In genomic region chr11:123206671-123207421, GRCh38 we compare ENCODE assay signal across 19 cellular contexts. TPM values are rescaled to one million over a fixed set of nuclear protein-coding genes. Genes with fewer than 3 reads are reported as not detected.
DNase-seq lines count a peak whose midpoint lies in the region; ATAC-seq and TF ChIP-seq lines count a peak whose summit lies in the region.
"Had no signal": no experiment of that assay in that cellular context is flagged by ENCODE, and none has a peak within 500 bp of the region (broad histone marks: within the 10 kb centered on the region; RNA-seq: fewer than 3 reads in every experiment).

No MANE protein-coding gene starts in this region.

- DNase-seq in mesenchymal stem cell (peak; percentile 49), dedifferentiated amniotic fluid mesenchymal stem cell (ENCODE audit: extremely low spot score) (no peak), GM20000 (ENCODE audit: low spot score) (no peak)
- DNase-seq: activated CD4-positive, alpha-beta T cell treated with anti-CD3 and anti-CD28 coated beads for 48 hours; activated CD8-positive, alpha-beta memory T cell treated with anti-CD3 and anti-CD28 coated beads, Interleukin-2, amount 50 U/mL, for 4 hours; anterior cingulate cortex; colonic mucosa; gastrocnemius medialis; NCI-H1092; NCI-H2081 treated with DMSO at 0.1 percent for 48 hours had no signal

- H3K4me3 Mint-ChIP-seq in brain = no peak overlapping the region
- H3K4me3 Mint-ChIP-seq: IgD-negative memory B cell had no signal

- H2AK5ac ChIP-seq in mesenchymal stem cell (ENCODE audit: low read length, severe bottlenecking) = no peak overlapping the region

- H3K79me1 ChIP-seq in mesenchymal stem cell (replicated peaks; ENCODE audit: low read length, poor library complexity, severe bottlenecking) = no peaks in the 10 kb centered on the region

- no peaks in the 10 kb centered on the region for H3K36me3 ChIP-seq in HUES48 (ENCODE audit: control insufficient read depth, insufficient read depth, low read length)
- no peaks in the 10 kb centered on the region for H3K36me3 ChIP-seq in mesenchymal stem cell (ENCODE audit: control insufficient read depth in 1 of 2, insufficient read depth in 2 of 2, low read depth in 1 of 2, low read length in 2 of 2)
- H3K36me3 ChIP-seq in skeletal muscle tissue (ENCODE audit: control insufficient read depth in 3 of 3, insufficient read depth in 3 of 3, low read length in 3 of 3) = no peaks in the 10 kb centered on the region
- H3K36me3 ChIP-seq: colonic mucosa, gastrocnemius medialis, neutrophil, right atrium auricular region had no signal

- H3K9ac ChIP-seq in HUES48 (ENCODE audit: low read depth, low read length) (no peak overlapping the region), mesenchymal stem cell (ENCODE audit: low read length) (peak overlapping the region; percentile 28), skeletal muscle tissue (ENCODE audit: low read depth in 1 of 3, low read length in 3 of 3) (no peak overlapping the region)

- H3K4me1 ChIP-seq in HUES48 (ENCODE audit: control insufficient read depth, insufficient read depth, low read length) = peaks cover 14% of the 10 kb centered on the region
- peaks cover 3% of the 10 kb centered on the region for H3K4me1 ChIP-seq in mesenchymal stem cell (ENCODE audit: control insufficient read depth, insufficient read depth, low read depth, low read length)
- peaks cover 0 to 3% (median 3%) of the 10 kb centered on the region in 3 donors for H3K4me1 ChIP-seq in skeletal muscle tissue (ENCODE audit: control insufficient read depth in 3 of 3, insufficient read depth in 3 of 3, low read length in 3 of 3)
- H3K4me1 ChIP-seq: colonic mucosa, gastrocnemius medialis had no signal

- peak overlapping the region; percentile 82 for H4K8ac ChIP-seq in mesenchymal stem cell (ENCODE audit: low read length)

- H2BK15ac ChIP-seq in mesenchymal stem cell (ENCODE audit: low read depth, poor library complexity, severe bottlenecking) = no peak overlapping the region

- H3K9me3 ChIP-seq in HUES48 (ENCODE audit: control insufficient read depth, insufficient read depth, low read length) (no peaks in the 10 kb centered on the region), mesenchymal stem cell (ENCODE audit: control insufficient read depth, low read length) (no peaks in the 10 kb centered on the region), skeletal muscle tissue (ENCODE audit: control insufficient read depth in 3 of 3, low read length in 3 of 3) (no peaks in the 10 kb centered on the region)
- H3K9me3 ChIP-seq: colonic mucosa, gastrocnemius medialis, neutrophil, right atrium auricular region had no signal

- no peaks in the 10 kb centered on the region for H3K36me3 Mint-ChIP-seq in brain

- H3K4me3 ChIP-seq in HUES48 (ENCODE audit: low read depth, low read length) (no peak overlapping the region), mesenchymal stem cell (ENCODE audit: insufficient read depth in 1 of 2, low read depth in 1 of 2, low read length in 2 of 2) (no peak overlapping the region), skeletal muscle tissue (ENCODE audit: low read length in 3 of 3) (no peak overlapping the region)
- H3K4me3 ChIP-seq: colonic mucosa, gastrocnemius medialis, lung, right atrium auricular region had no signal

- H3K27me3 ChIP-seq in HUES48 (ENCODE audit: control insufficient read depth, insufficient read depth, low read length) = no peaks in the 10 kb centered on the region
- no peaks in the 10 kb centered on the region for H3K27me3 ChIP-seq in mesenchymal stem cell (ENCODE audit: control insufficient read depth in 1 of 2, insufficient read depth in 1 of 2, low read length in 2 of 2)
- H3K27me3 ChIP-seq in skeletal muscle tissue (ENCODE audit: control insufficient read depth in 3 of 3, insufficient read depth in 3 of 3, low read length in 3 of 3) = peaks cover 13 to 28% (median 26%) of the 10 kb centered on the region in 3 donors
- H3K27me3 ChIP-seq: colonic mucosa, right atrium auricular region had no signal

- H3K27ac ChIP-seq in HUES48 (ENCODE audit: low read depth, low read length) (peak overlapping the region; percentile 69), mesenchymal stem cell (ENCODE audit: low read length, poor library complexity, severe bottlenecking) (no peak overlapping the region), skeletal muscle tissue (ENCODE audit: low read depth, low read length) (peak overlapping the region; percentile 12)
- H3K27ac ChIP-seq: colonic mucosa, gastrocnemius medialis, neutrophil, right atrium auricular region had no signal

- no peak overlapping the region for H2BK5ac ChIP-seq in mesenchymal stem cell (ENCODE audit: low read depth, low read length, poor library complexity, severe bottlenecking)

- H2AFZ ChIP-seq in mesenchymal stem cell (ENCODE audit: low read depth, low read length) = no peak overlapping the region

- peaks cover 0 to 10% (median 0%) of the 10 kb centered on the region in 5 experiments for H3K9me3 Mint-ChIP-seq in brain
- H3K9me3 Mint-ChIP-seq: IgD-negative memory B cell had no signal

- H3K14ac ChIP-seq in mesenchymal stem cell (ENCODE audit: low read length in 2 of 2) = no peak overlapping the region

- no peak overlapping the region for H3K4ac ChIP-seq in mesenchymal stem cell (ENCODE audit: low read depth in 1 of 2, low read length in 2 of 2)

- no peak overlapping the region for H4K91ac ChIP-seq in mesenchymal stem cell (ENCODE audit: low read length)

- H3K4me2 ChIP-seq in mesenchymal stem cell (ENCODE audit: low read length, poor library complexity, severe bottlenecking) = no peak overlapping the region

- TF ChIP-seq CTCF in brain (conservative IDR thresholded peaks at IDR 0.05) = no peak
- TF ChIP-seq CTCF in GM20000 (IDR thresholded peaks at IDR 0.05; ENCODE audit: extremely low read depth, missing control alignments) = no peak

- no peak for ATAC-seq in HG03280 (IDR thresholded peaks at IDR 0.05; ENCODE audit: unreplicated experiment)
- ATAC-seq: gastrocnemius medialis, Panc1 had no signal

- H3K4me1 Mint-ChIP-seq in brain = peaks cover 61% of the 10 kb centered on the region
- H3K4me1 Mint-ChIP-seq: IgD-negative memory B cell had no signal

- H3K27me3 Mint-ChIP-seq in brain = peaks cover 4% of the 10 kb centered on the region

- peak overlapping the region in 1 of 2 experiments; percentile 79 for H2BK12ac ChIP-seq in mesenchymal stem cell (ENCODE audit: low read length in 2 of 2)

- H3K23ac ChIP-seq in mesenchymal stem cell (ENCODE audit: low read length in 2 of 2) = no peak overlapping the region

- peak overlapping the region in 3 of 5 experiments; percentile 37 to 73 (median 48) for H3K27ac Mint-ChIP-seq in brain
- H3K27ac Mint-ChIP-seq: IgD-negative memory B cell had no signal

- WGBS in mesenchymal stem cell = 57% methylated on average over 10 of the region's 11 CpGs

- H2BK120ac ChIP-seq in mesenchymal stem cell (ENCODE audit: low read depth, low read length) = no peak overlapping the region

- H3K18ac ChIP-seq in mesenchymal stem cell (ENCODE audit: low read depth in 1 of 2, low read length in 2 of 2) = no peak overlapping the region

RNA-seq across cellular contexts. Expression of gene CLMP, which starts 11.8 kb away (rescaled TPM):
- polyA plus RNA-seq in brain (ENCODE audit: insufficient read depth, low read depth, low replicate concordance) = 17.6 TPM
- 46.5 TPM for polyA plus RNA-seq in mesenchymal stem cell (2013, experiment 1 of 2)
- 48.1 TPM for polyA plus RNA-seq in mesenchymal stem cell (2013, experiment 2 of 2)
- 8.9 TPM for total RNA-seq in skeletal muscle tissue
